8 cellular contexts compared by ENCODE assay signal in genomic region chrX:119441295-119441694, GRCh38. TPM values are rescaled to one million over a fixed set of nuclear protein-coding genes. Genes with fewer than 3 reads are reported as not detected.
DNase-seq lines count a peak whose midpoint lies in the region; ATAC-seq, FAIRE-seq and TF ChIP-seq lines count a peak whose summit lies in the region.
"Not testable (repeated sequence)": the region's sequence is repeated elsewhere in the genome, so short reads cannot be mapped to it uniquely, and the experiment has no call there.

No MANE protein-coding gene starts in this region.

- H3K36me3 Mint-ChIP-seq in activated naive CD8-positive, alpha-beta T cell; mesothelial cell of epicardium: not testable (repeated sequence)
- H3K36me3 Mint-ChIP-seq in nephron progenitor cell (ENCODE audit: low read depth) = peaks cover 17% of the 10 kb centered on the region

- H2BK12ac ChIP-seq in H1 (ENCODE audit: low read depth, low read length) = not testable (repeated sequence)

- not testable (repeated sequence) for H2BK5ac ChIP-seq in H1 (ENCODE audit: low read depth, low read length)

- DNase-seq in HEK293T (ENCODE audit: extremely low spot score); RWPE1 (ENCODE audit: low spot score); H1 (ENCODE audit: low read depth in 1 of 2, low spot score in 2 of 2); foreskin keratinocyte; mesothelial cell of epicardium (ENCODE audit: low spot score in 2 of 2, unreplicated experiment in 2 of 2); nephron progenitor cell: not testable (repeated sequence)

- not testable (repeated sequence) for H3K23me2 ChIP-seq in H1 (ENCODE audit: low read depth, low read length)

- not testable (repeated sequence) for H3K23ac ChIP-seq in H1 (ENCODE audit: insufficient read length)

- ATAC-seq in foreskin keratinocyte = not testable (repeated sequence)

- H4K91ac ChIP-seq in H1 (replicated peaks; ENCODE audit: insufficient read length, low read length) = not testable (repeated sequence)

- H2BK15ac ChIP-seq in H1 (ENCODE audit: low read length) = not testable (repeated sequence)

- not testable (repeated sequence) for H3K14ac ChIP-seq in H1 (ENCODE audit: insufficient read length)

- H2BK20ac ChIP-seq in H1 (ENCODE audit: low read length) = not testable (repeated sequence)

- H3K9me3 ChIP-seq in ES-I3 (ENCODE audit: control insufficient read depth, insufficient read depth, low read length); H1 (ENCODE audit: insufficient read depth in 2 of 2, low read depth in 1 of 2, low read length in 1 of 2): not testable (repeated sequence)

- not testable (repeated sequence) for H3K36me3 ChIP-seq in ES-I3 (ENCODE audit: insufficient read depth, low read length); H1 (ENCODE audit: control insufficient read depth in 2 of 4, insufficient read depth in 4 of 4, low read length in 3 of 4)

- H2AFZ ChIP-seq in H1 (ENCODE audit: low read length) = not testable (repeated sequence)

- TF ChIP-seq CTCF in RWPE1 (conservative IDR thresholded peaks at IDR 0.05; ENCODE audit: low read depth); H1 (IDR thresholded peaks at IDR 0.05; ENCODE audit: control extremely low read depth in 1 of 3, insufficient read depth in 1 of 3, low read depth in 1 of 3, low read length in 3 of 3); foreskin keratinocyte (conservative IDR thresholded peaks at IDR 0.05); mesothelial cell of epicardium (IDR thresholded peaks at IDR 0.05; ENCODE audit: unreplicated experiment); nephron progenitor cell (IDR thresholded peaks at IDR 0.05): not testable (repeated sequence)

- FAIRE-seq in H1 (lab: Jason Lieb, UNC) = peak; percentile 45

- H3K27ac Mint-ChIP-seq in activated naive CD8-positive, alpha-beta T cell; nephron progenitor cell: not testable (repeated sequence)
- peak overlapping the region; percentile 16 for H3K27ac Mint-ChIP-seq in mesothelial cell of epicardium

- not testable (repeated sequence) for H3K4me2 ChIP-seq in H1 (ENCODE audit: insufficient read depth in 1 of 2, low read depth in 2 of 2, low read length in 2 of 2)

- not testable (repeated sequence) for H3K4me1 Mint-ChIP-seq in activated naive CD8-positive, alpha-beta T cell (ENCODE audit: low read depth); mesothelial cell of epicardium; nephron progenitor cell

- TF ChIP-seq POLR2A in H1 (IDR thresholded peaks at IDR 0.05; ENCODE audit: control extremely low read depth in 1 of 2, low read depth in 2 of 2, low read length in 2 of 2) = not testable (repeated sequence)

- 100% methylated on average over 1 of the region's 17 CpGs; no CpG with 5 or more reads in 1 of the 2 experiments for WGBS in H1 (ENCODE audit: extremely low coverage in 1 of 2, insufficient coverage in 1 of 2, insufficient read length in 1 of 2, insufficient replicate concordance in 2 of 2, low coverage in 1 of 2, low lambda C conversion rate in 2 of 2, missing lambda C conversion rate in 1 of 2), 2 experiments

- H3K4me1 ChIP-seq in ES-I3 (ENCODE audit: insufficient read depth, low read length); H1 (replicated peaks in 1 of 4; ENCODE audit: control insufficient read depth in 3 of 4, insufficient read depth in 4 of 4, low read length in 3 of 4); foreskin keratinocyte: not testable (repeated sequence)

- H3K9me3 Mint-ChIP-seq in activated naive CD8-positive, alpha-beta T cell (ENCODE audit: low read depth) = not testable (repeated sequence)
- peaks cover 14% of the 10 kb centered on the region for H3K9me3 Mint-ChIP-seq in mesothelial cell of epicardium
- peaks cover 23% of the 10 kb centered on the region for H3K9me3 Mint-ChIP-seq in nephron progenitor cell

- H3K79me2 ChIP-seq in H1 (ENCODE audit: control insufficient read depth in 1 of 2, insufficient read depth in 2 of 2, low read length in 2 of 2) = not testable (repeated sequence)

- H3K56ac ChIP-seq in H1 (replicated peaks; ENCODE audit: insufficient read length, low read depth, low read length) = not testable (repeated sequence)

- not testable (repeated sequence) for H4K20me1 ChIP-seq in H1 (replicated peaks in 1 of 2; ENCODE audit: control insufficient read depth in 1 of 2, insufficient read depth in 2 of 2, low read length in 2 of 2)

- CTCF ChIA-PET in HEK293T (lab: Yijun Ruan, JAX); H1 (lab: Charles Lee; ENCODE audit: partially characterized antibody): not testable (repeated sequence)
- CTCF ChIA-PET in RWPE1 (lab: Yijun Ruan, JAX) = interaction anchor here (0.7 kb wide), 1 partner anchor 31 kb away, joined by 3 read pairs; no protein-coding TSS in a partner anchor

- not testable (repeated sequence) for TF ChIP-seq RAD21 in H1 (IDR thresholded peaks at IDR 0.05 in 1 of 2, conservative IDR thresholded peaks at IDR 0.05 in 1 of 2; ENCODE audit: low read depth in 2 of 2, low read length in 2 of 2)

- not testable (repeated sequence) for H3K27me3 ChIP-seq in H1 (replicated peaks in 1 of 4; ENCODE audit: control insufficient read depth in 3 of 4, extremely low read depth in 1 of 4, insufficient read depth in 3 of 4, low read length in 3 of 4); foreskin keratinocyte

- H4K5ac ChIP-seq in H1 (ENCODE audit: insufficient read length, low read depth, low read length) = not testable (repeated sequence)

- H3K4ac ChIP-seq in H1 (replicated peaks; ENCODE audit: insufficient read length, low read depth, low read length) = not testable (repeated sequence)

- not testable (repeated sequence) for H3K27me3 Mint-ChIP-seq in activated naive CD8-positive, alpha-beta T cell; mesothelial cell of epicardium (ENCODE audit: low read depth); nephron progenitor cell (ENCODE audit: low read depth, poor library complexity)

- H2BK120ac ChIP-seq in H1 (replicated peaks; ENCODE audit: low read depth, low read length) = not testable (repeated sequence)

- POLR2A ChIA-PET in HEK293T (lab: Yijun Ruan, JAX); RWPE1 (lab: Yijun Ruan, JAX; ENCODE audit: low non-redundant PET): not testable (repeated sequence)
- POLR2A ChIA-PET in H1 (lab: Charles Lee; ENCODE audit: partially characterized antibody) = interaction anchor here (0.8 kb wide), 1 partner anchor 28 kb away, joined by 3 read pairs; no protein-coding TSS in a partner anchor

- peak overlapping the region; percentile 30 for H3K4me3 Mint-ChIP-seq in activated naive CD8-positive, alpha-beta T cell
- H3K4me3 Mint-ChIP-seq in mesothelial cell of epicardium (peak overlapping the region; percentile 45), nephron progenitor cell (peak overlapping the region; percentile 52)

- H3K79me1 ChIP-seq in H1 (ENCODE audit: low read depth, low read length) = not testable (repeated sequence)

- H3K4me3 ChIP-seq in H1 (ENCODE audit: extremely low read depth in 1 of 4, insufficient read depth in 2 of 4, low read depth in 3 of 4, low read length in 4 of 4) = not testable (repeated sequence)

- H2AK5ac ChIP-seq in H1 (ENCODE audit: low read depth, low read length) = not testable (repeated sequence)

- not testable (repeated sequence) for TF ChIP-seq EP300 in H1 (IDR thresholded peaks at IDR 0.05; ENCODE audit: borderline replicate concordance in 1 of 2, low read depth in 2 of 2, low read length in 2 of 2)

- peak overlapping the region; percentile 90 for H3K27ac ChIP-seq in RWPE1
- not testable (repeated sequence) for H3K27ac ChIP-seq in H1 (ENCODE audit: low read depth, low read length)
- H3K27ac ChIP-seq in foreskin keratinocyte = peak overlapping the region; percentile 57

- H3K18ac ChIP-seq in H1 (ENCODE audit: extremely low read depth, low read length) = not testable (repeated sequence)

- peak overlapping the region; percentile 48 for H3K9ac ChIP-seq in ES-I3 (ENCODE audit: low read depth, low read length)
- H3K9ac ChIP-seq in H1 (replicated peaks in 1 of 4; ENCODE audit: extremely low read depth in 1 of 4, low read depth in 3 of 4, low read length in 3 of 4) = not testable (repeated sequence)

- not testable (repeated sequence) for H4K8ac ChIP-seq in H1 (ENCODE audit: extremely low read depth, insufficient read depth, low read length)

TF ChIP-seq in HEK293T, 16 proteins besides CTCF, POLR2A, EP300 and RAD21 (continues in another document):
- 0 out of 2 replicates have a peak, but pooled peaks have one; percentile 12 for TF ChIP-seq NFRKB (IDR thresholded peaks at IDR 0.05)

RNA-seq across cellular contexts. Expression of gene SLC25A5, which starts 26.9 kb away (rescaled TPM):
- total RNA-seq in H1 (2021; fragmentation: NEBNext Ultra II Directional; extraction: Animal tissue kit (Norgen Biotek cat#: 25700)) = 512 and 520 TPM in 2 replicates
- polyA plus RNA-seq in H1 (2011; rRNA removed) (727 and 851 TPM in 2 replicates), foreskin keratinocyte (518 and 606 TPM in 2 replicates)
- 793 TPM for polyA plus RNA-seq in H1 (2011; cell fraction: cytosol; rRNA removed)
- polyA plus RNA-seq in H1 (2011; cell fraction: nucleus; rRNA removed) = 452 TPM
- 569 to 644 TPM (median 621 TPM) in 4 replicates for polyA plus RNA-seq in H1 (2012, experiment 1 of 2)
- polyA plus RNA-seq in H1 (2012, experiment 2 of 2) = 389 TPM
- 413 TPM for polyA plus RNA-seq in H1 (2013, experiment 1 of 2)
- polyA plus RNA-seq in H1 (2013, experiment 2 of 2) = 398 TPM
- polyA minus RNA-seq in H1 (2011; rRNA and poly(A)+ RNA removed) = 456 and 489 TPM in 2 replicates
- polyA minus RNA-seq in H1 (2011; cell fraction: cytosol; rRNA and poly(A)+ RNA removed) = 258 TPM
- polyA minus RNA-seq in H1 (2011; cell fraction: nucleus; rRNA and poly(A)+ RNA removed) = 152 TPM
- total RNA-seq in foreskin keratinocyte (351 and 441 TPM in 2 replicates), mesothelial cell of epicardium (171 to 179 TPM (median 177 TPM) in 3 replicates)

RNA-seq across cellular contexts. Expression of gene SLC25A43, which starts 42.2 kb away (rescaled TPM):
- total RNA-seq in H1 (2021; fragmentation: NEBNext Ultra II Directional; extraction: Animal tissue kit (Norgen Biotek cat#: 25700)) = 4.6 and 5.8 TPM in 2 replicates
- polyA plus RNA-seq in H1 (2011; rRNA removed) = 3.1 and 4.1 TPM in 2 replicates
- polyA plus RNA-seq in H1 (2011; cell fraction: cytosol; rRNA removed) = 3.2 TPM
- polyA plus RNA-seq in H1 (2011; cell fraction: nucleus; rRNA removed) = 3.5 TPM
- polyA plus RNA-seq in H1 (2012, experiment 1 of 2) = 3.7 to 4.4 TPM (median 4.1 TPM) in 4 replicates
- 1.5 TPM for polyA plus RNA-seq in H1 (2012, experiment 2 of 2)
- 2.8 TPM for polyA plus RNA-seq in H1 (2013, experiment 1 of 2)
- 2.9 TPM for polyA plus RNA-seq in H1 (2013, experiment 2 of 2)
- 2.3 and 2.8 TPM in 2 replicates for polyA minus RNA-seq in H1 (2011; rRNA and poly(A)+ RNA removed)
- 1.7 TPM for polyA minus RNA-seq in H1 (2011; cell fraction: cytosol; rRNA and poly(A)+ RNA removed)
- 4.0 TPM for polyA minus RNA-seq in H1 (2011; cell fraction: nucleus; rRNA and poly(A)+ RNA removed)
- 20.3 and 22.0 TPM in 2 replicates for total RNA-seq in foreskin keratinocyte
- polyA plus RNA-seq in foreskin keratinocyte = 13.9 TPM in 2 replicates
- total RNA-seq in mesothelial cell of epicardium = 6.7 to 9.2 TPM (median 8.0 TPM) in 3 replicates
